18 cellular contexts compared by ENCODE assay signal in genomic region chr2:143706297-143706696, GRCh38.
DNase-seq lines count a peak whose midpoint lies in the region; ATAC-seq and TF ChIP-seq lines count a peak whose summit lies in the region.
"Had no signal": no experiment of that assay in that cellular context is flagged by ENCODE, and none has a peak within 500 bp of the region (broad histone marks: within the 10 kb centered on the region; RNA-seq: fewer than 3 reads in every experiment).

No MANE protein-coding gene starts in this region.

- H3K36me3 ChIP-seq in PC-3 (ENCODE audit: low read depth, low read length) = no peaks in the 10 kb centered on the region
- no peaks in the 10 kb centered on the region for H3K36me3 ChIP-seq in fibroblast of lung (ENCODE audit: control insufficient read depth, insufficient read depth, low read length)
- H3K36me3 ChIP-seq in CD8-positive, alpha-beta T cell (ENCODE audit: insufficient read depth, low read length) = peaks cover 28% of the 10 kb centered on the region
- H3K36me3 ChIP-seq: HAP-1, MG63 had no signal

- H3K23ac ChIP-seq in H9 (ENCODE audit: insufficient read length, low read depth, low read length) = no peak overlapping the region

- WGBS in H9 (ENCODE audit: extremely low coverage, insufficient read length, low lambda C conversion rate) = no CpG with 5 or more reads among the region's 3 CpGs

- no peak overlapping the region for H2BK5ac ChIP-seq in H9 (ENCODE audit: insufficient read length, low read length)

- CTCF ChIA-PET in PC-3 (lab: Charles Lee) = no interaction called here
- CTCF ChIA-PET in CD8-positive, alpha-beta T cell (lab: Charles Lee) = no interaction called here

- H3F3A ChIP-seq in PC-3 (ENCODE audit: low read length, unreplicated experiment) = no peaks in the 10 kb centered on the region

- H2BK15ac ChIP-seq in H9 (ENCODE audit: low read depth, low read length) = no peak overlapping the region

- H3K4me3 ChIP-seq in PC-3 (ENCODE audit: low read length) (no peak overlapping the region), fibroblast of lung (replicated peaks in 1 of 4; ENCODE audit: control extremely low read depth in 1 of 4, insufficient read depth in 1 of 4, low read depth in 3 of 4, low read length in 4 of 4) (no peak overlapping the region)
- no peak overlapping the region for H3K4me3 ChIP-seq in CD8-positive, alpha-beta T cell (ENCODE audit: low read depth, low read length)
- H3K4me3 ChIP-seq: GM23338, HAP-1, MG63 had no signal

- no peak overlapping the region for H4K5ac ChIP-seq in H9 (ENCODE audit: insufficient read length, low read depth, low read length)

- no peaks in the 10 kb centered on the region for H4K20me1 ChIP-seq in PC-3 (ENCODE audit: low read length)
- no peaks in the 10 kb centered on the region for H4K20me1 ChIP-seq in fibroblast of lung (ENCODE audit: control insufficient read depth, extremely low read depth, insufficient read depth, low read length)
- no peaks in the 10 kb centered on the region for H4K20me1 ChIP-seq in H9 (ENCODE audit: control insufficient read depth, insufficient read depth, insufficient read length)

- no peak overlapping the region for H3K18ac ChIP-seq in H9 (ENCODE audit: insufficient read length, low read depth, low read length)

- H2AFZ ChIP-seq in PC-3 (ENCODE audit: low read length) = no peak overlapping the region
- H2AFZ ChIP-seq in fibroblast of lung (ENCODE audit: low read length) = no peak overlapping the region
- no peak overlapping the region for H2AFZ ChIP-seq in H9 (ENCODE audit: low read length)
- H2AFZ ChIP-seq: GM23338 had no signal

- H3K27ac Mint-ChIP-seq in nephron (peak overlapping the region in 2 of 3 experiments; percentile 19 to 57), H9 (no peak overlapping the region)
- H3K27ac Mint-ChIP-seq in CD8-positive, alpha-beta T cell = no peak overlapping the region
- H3K27ac Mint-ChIP-seq: GM23338 had no signal

- ATAC-seq in PC-3 = no peak
- ATAC-seq in GM18907 (IDR thresholded peaks at IDR 0.05; ENCODE audit: unreplicated experiment) = no peak
- ATAC-seq in CD8-positive, alpha-beta T cell = no peak
- ATAC-seq: GM23338, Panc1 had no signal

- TF ChIP-seq CTCF in PC-3 (conservative IDR thresholded peaks at IDR 0.05; ENCODE audit: low read depth, low read length) (no peak), fibroblast of lung (conservative IDR thresholded peaks at IDR 0.05 in 1 of 2, IDR thresholded peaks at IDR 0.05 in 1 of 2; ENCODE audit: low read depth in 1 of 2, low read length in 2 of 2) (no peak), nephron (IDR thresholded peaks at IDR 0.05; ENCODE audit: unreplicated experiment in 3 of 3) (no peak), H9 (conservative IDR thresholded peaks at IDR 0.05) (no peak)
- TF ChIP-seq CTCF in CD8-positive, alpha-beta T cell (IDR thresholded peaks at IDR 0.05) = no peak

- H3K79me1 ChIP-seq in H9 (ENCODE audit: insufficient read depth, low read depth, low read length, poor library complexity, severe bottlenecking) = no peaks in the 10 kb centered on the region

- POLR2A ChIA-PET in PC-3 (lab: Charles Lee; ENCODE audit: unreplicated experiment) = no interaction called here
- POLR2A ChIA-PET in CD8-positive, alpha-beta T cell (lab: Charles Lee) = no interaction called here

- BruUV-seq in PC-3 (replicated peaks; lab: Mats Ljungman, UMichigan) = no TSS peak

- H3K4ac ChIP-seq in H9 (ENCODE audit: low read depth, low read length) = no peak overlapping the region

- H3K14ac ChIP-seq in H9 (ENCODE audit: insufficient read depth, low read length) = no peak overlapping the region

- H3K9me3 ChIP-seq in PC-3 (ENCODE audit: low read length) = no peaks in the 10 kb centered on the region
- H3K9me3 ChIP-seq in fibroblast of lung (ENCODE audit: control insufficient read depth, insufficient read depth, low read depth, low read length) = no peaks in the 10 kb centered on the region
- no peaks in the 10 kb centered on the region for H3K9me3 ChIP-seq in H9 (ENCODE audit: control insufficient read depth, low read depth, low read length)
- no peaks in the 10 kb centered on the region for H3K9me3 ChIP-seq in CD8-positive, alpha-beta T cell (ENCODE audit: low read length)
- H3K9me3 ChIP-seq: HAP-1, MG63 had no signal

- H3K9ac ChIP-seq in PC-3 (ENCODE audit: low read length) = no peak overlapping the region
- H3K9ac ChIP-seq in fibroblast of lung (ENCODE audit: insufficient read depth, low read length) = no peak overlapping the region
- H3K9ac ChIP-seq in H9 (ENCODE audit: extremely low read depth, insufficient read length, low read length) = no peak overlapping the region

- no peak overlapping the region for H2BK12ac ChIP-seq in H9 (ENCODE audit: insufficient read length, low read depth, low read length)

- H3K79me2 ChIP-seq in PC-3 (ENCODE audit: low read length) (no peaks in the 10 kb centered on the region), fibroblast of lung (ENCODE audit: control insufficient read depth, insufficient read depth, low read length) (no peaks in the 10 kb centered on the region), H9 (ENCODE audit: insufficient read depth, low read length) (no peaks in the 10 kb centered on the region)

- H3T11ph ChIP-seq in H9 (ENCODE audit: low read length) = no peak overlapping the region

- H2BK120ac ChIP-seq in H9 (ENCODE audit: low read depth, low read length, poor library complexity, severe bottlenecking) = no peak overlapping the region

- H4K8ac ChIP-seq in H9 (replicated peaks; ENCODE audit: insufficient read length, low read depth, low read length) = no peak overlapping the region

- no peak overlapping the region for H2AK5ac ChIP-seq in H9 (ENCODE audit: insufficient read length, low read length)

- H3K27me3 ChIP-seq in PC-3 (ENCODE audit: low read length) (no peaks in the 10 kb centered on the region), fibroblast of lung (ENCODE audit: control insufficient read depth, insufficient read depth, low read length) (no peaks in the 10 kb centered on the region), H9 (ENCODE audit: insufficient read depth, low read length) (no peaks in the 10 kb centered on the region)
- H3K27me3 ChIP-seq in CD8-positive, alpha-beta T cell (ENCODE audit: insufficient read depth, low read length) = no peaks in the 10 kb centered on the region
- H3K27me3 ChIP-seq: MG63 had no signal

- no peaks in the 10 kb centered on the region for H3K36me3 Mint-ChIP-seq in nephron (ENCODE audit: low read depth)
- H3K36me3 Mint-ChIP-seq in H9 (ENCODE audit: insufficient read depth in 1 of 3, low read depth in 3 of 3) = peaks cover 0 to 4% (median 0%) of the 10 kb centered on the region in 3 experiments; a peak in 1 of 7 replicates
- H3K36me3 Mint-ChIP-seq in CD8-positive, alpha-beta T cell = peaks cover 96% of the 10 kb centered on the region

- DNase-seq in PC-3 (no peak), fibroblast of lung (ENCODE audit: low read depth in 2 of 2) (peak; percentile 12 to 58), DMS79 treated with DMSO at 0.1 percent for 48 hours (lab: John Stamatoyannopoulos, UW) (no peak), H9 (no peak)
- DNase-seq in CD8-positive, alpha-beta T cell = no peak
- DNase-seq: DMS153, KG1, MG63, NCI-H1105 treated with DMSO at 0.1 percent for 48 hours, NCI-H2029 treated with DMSO at 0.1 percent for 48 hours, NCI-H69, SHP77 had no signal

- H4K91ac ChIP-seq in H9 (ENCODE audit: insufficient read length, low read depth, low read length) = no peak overlapping the region

- no peaks in the 10 kb centered on the region for H3K23me2 ChIP-seq in H9 (ENCODE audit: insufficient read length, low read depth, low read length, poor library complexity, severe bottlenecking)

- H3K56ac ChIP-seq in H9 (ENCODE audit: insufficient read length, low read depth, low read length) = no peak overlapping the region

- H3K27me3 Mint-ChIP-seq in nephron (ENCODE audit: low read depth) = no peaks in the 10 kb centered on the region
- H3K27me3 Mint-ChIP-seq in H9 (ENCODE audit: low read depth) = no peaks in the 10 kb centered on the region
- H3K27me3 Mint-ChIP-seq in CD8-positive, alpha-beta T cell (ENCODE audit: low read depth) = no peaks in the 10 kb centered on the region

- H2BK20ac ChIP-seq in H9 (ENCODE audit: low read depth, low read length, poor library complexity, severe bottlenecking) = no peak overlapping the region

- H3K4me1 ChIP-seq in PC-3 (ENCODE audit: insufficient read depth, low read length) (peaks cover 21% of the 10 kb centered on the region), fibroblast of lung (ENCODE audit: control insufficient read depth, extremely low read depth, insufficient read depth, low read length) (no peaks in the 10 kb centered on the region), H9 (ENCODE audit: insufficient read depth, low read length) (no peaks in the 10 kb centered on the region)
- H3K4me1 ChIP-seq in CD8-positive, alpha-beta T cell (ENCODE audit: insufficient read depth, low read length) = no peaks in the 10 kb centered on the region
- H3K4me1 ChIP-seq: HAP-1 had no signal

- H3K4me1 Mint-ChIP-seq in nephron (peaks cover 54% of the 10 kb centered on the region), H9 (peaks cover 7% of the 10 kb centered on the region in 2 experiments)
- H3K4me1 Mint-ChIP-seq in CD8-positive, alpha-beta T cell (ENCODE audit: low read depth) = peaks cover 8% of the 10 kb centered on the region

- no peaks in the 10 kb centered on the region for H3K9me2 ChIP-seq in PC-3 (replicated peaks; ENCODE audit: low read length)

- H3K9me3 Mint-ChIP-seq in nephron (peaks cover 4% of the 10 kb centered on the region), H9 (peaks cover 0 to 4% of the 10 kb centered on the region in 2 experiments; a peak in 2 of 5 replicates)
- H3K9me3 Mint-ChIP-seq in CD8-positive, alpha-beta T cell = peaks cover 9% of the 10 kb centered on the region
- H3K9me3 Mint-ChIP-seq: GM23338 had no signal

- peak overlapping the region; percentile 76; the same call in 1 of the 2 replicates for H3K4me2 ChIP-seq in PC-3 (ENCODE audit: low read length)
- H3K4me2 ChIP-seq in fibroblast of lung (ENCODE audit: extremely low read depth, insufficient read depth, low read length) = no peak overlapping the region
- no peak overlapping the region for H3K4me2 ChIP-seq in H9 (ENCODE audit: insufficient read depth, insufficient read length, low read length)
- H3K4me2 ChIP-seq: GM23338 had no signal

- intact Hi-C loops in PC-3 (cut with micrococcal nuclease) = no loop called here
- intact Hi-C loops in CD8-positive, alpha-beta T cell (cut with DNase I, micrococcal nuclease) = no loop called here

- H3K4me3 Mint-ChIP-seq in nephron (no peak overlapping the region), H9 (no peak overlapping the region)
- no peak overlapping the region for H3K4me3 Mint-ChIP-seq in CD8-positive, alpha-beta T cell
- H3K4me3 Mint-ChIP-seq: GM23338 had no signal

- H3K27ac ChIP-seq in PC-3 (ENCODE audit: low read length) = no peak overlapping the region
- no peak overlapping the region for H3K27ac ChIP-seq in fibroblast of lung (ENCODE audit: insufficient read depth, low read length)
- H3K27ac ChIP-seq in H9 (ENCODE audit: insufficient read length, low read depth, low read length) = no peak overlapping the region
- H3K27ac ChIP-seq in CD8-positive, alpha-beta T cell (ENCODE audit: low read depth, low read length) = no peak overlapping the region
- H3K27ac ChIP-seq: RWPE1 had no signal

Comparison
In these comparisons a context has a peak if more than half of its experiments do, and no peak if none do; other contexts are left out.
1. DNase-seq: peak in fibroblast of lung (2 of 2); none in PC-3 (single experiment), DMS79 treated with DMSO at 0.1 percent for 48 hours (single experiment), H9 (single experiment) and CD8-positive, alpha-beta T cell (0 of 7).
2. H3K27ac Mint-ChIP-seq: peak in nephron (2 of 3); none in H9 (0 of 3) and CD8-positive, alpha-beta T cell (single experiment).